In the genomic region with DNA sequence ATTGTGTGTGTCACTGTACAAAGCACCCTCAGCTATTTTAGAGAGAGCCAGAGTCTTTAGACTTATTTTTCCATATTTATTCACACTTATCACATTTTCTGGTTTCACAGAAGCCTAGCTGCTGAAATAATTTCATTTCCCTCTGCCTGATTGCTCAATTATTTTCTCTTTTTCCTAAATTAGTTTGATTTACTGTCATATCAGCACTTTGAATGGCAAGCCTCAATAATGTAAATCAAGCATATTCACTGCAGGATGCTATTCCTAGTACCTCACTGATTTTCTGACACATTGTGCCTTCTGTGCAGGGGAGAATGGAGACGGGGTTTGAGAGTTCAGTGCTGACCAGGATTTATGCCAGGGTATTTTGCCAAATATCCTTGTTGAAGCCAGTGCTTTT, we compare ENCODE assay signal across 8 cellular contexts. TPM values are rescaled to one million over a fixed set of nuclear protein-coding genes. Genes with fewer than 3 reads are reported as not detected.
"Had no signal": no experiment of that assay in that cellular context is flagged by ENCODE, and none has a peak within 500 bp of the region (broad histone marks: within the 10 kb centered on the region; RNA-seq: fewer than 3 reads in every experiment).

No MANE protein-coding gene starts in this region.

- H3K4me3 Mint-ChIP-seq: HFFc6, IgD-negative memory B cell had no signal

- DNase-seq: GOT3, H7, HFFc6, KG1 had no signal

- H3K27ac Mint-ChIP-seq: HFFc6, IgD-negative memory B cell had no signal

- H3K4me1 ChIP-seq: HAP-1 had no signal

- H3K27me3 Mint-ChIP-seq: IgD-negative memory B cell had no signal

- ATAC-seq: HCT116 had no signal

- H3K4me1 Mint-ChIP-seq: IgD-negative memory B cell had no signal

- H3K27ac ChIP-seq: HL-60 had no signal

- H3K36me3 Mint-ChIP-seq: IgD-negative memory B cell had no signal

- H3K4me3 ChIP-seq: HAP-1 had no signal

- H3K9me3 Mint-ChIP-seq: HFFc6, IgD-negative memory B cell had no signal

- H3K9me3 ChIP-seq: HAP-1 had no signal

- H3K36me3 ChIP-seq: HAP-1 had no signal

RNA-seq across cellular contexts. Expression of gene CPS1, which starts 48.3 kb away (rescaled TPM):
- polyA plus RNA-seq: IgD-negative memory B cell had no signal
